In genomic region chr12:120903818-120904773, GRCh38 we compare ENCODE assay signal across 8 cellular contexts. TPM values are rescaled to one million over a fixed set of nuclear protein-coding genes. Genes with fewer than 3 reads are reported as not detected.
DNase-seq lines count a peak whose midpoint lies in the region; ATAC-seq and TF ChIP-seq lines count a peak whose summit lies in the region.

SPPL3 (minus strand) TSS chr12:120904358; CDS start chr12:120903867, 491 bp downstream.

- H3K9me3 Mint-ChIP-seq in MCF 10A (ENCODE audit: unreplicated experiment), result no peaks in the 10 kb centered on the region

- peaks cover 7% of the 10 kb centered on the region for H3K36me3 Mint-ChIP-seq in MCF 10A (ENCODE audit: insufficient read depth, unreplicated experiment)

- H3K36me3 ChIP-seq in A673 (ENCODE audit: insufficient read depth, low read length, poor library complexity, severe bottlenecking), result no peaks in the 10 kb centered on the region
- H3K36me3 ChIP-seq in skeletal muscle satellite cell (ENCODE audit: insufficient read depth, low read length), result no peaks in the 10 kb centered on the region

- H3K4me2 ChIP-seq in skeletal muscle satellite cell (ENCODE audit: low read length), result peak within 1 kb of the TSS; percentile 96

- peaks cover 39% of the 10 kb centered on the region for H3K4me1 Mint-ChIP-seq in MCF 10A (ENCODE audit: insufficient read depth, unreplicated experiment)

- DNase-seq in A673 (ENCODE audit: low spot score) (peak; percentile 96), NCI-H2171 (lab: John Stamatoyannopoulos, UW) (peak; percentile 90), MCF 10A (ENCODE audit: unreplicated experiment) (peak; percentile 86)

- peak within 1 kb of the TSS; percentile 94 for H3K27ac Mint-ChIP-seq in MCF 10A (ENCODE audit: low read depth, unreplicated experiment)

- no peaks in the 10 kb centered on the region for H3K9me3 ChIP-seq in A673 (ENCODE audit: low read depth, low read length, poor library complexity, severe bottlenecking)
- H3K9me3 ChIP-seq in iPS-18c (ENCODE audit: control insufficient read depth, insufficient read depth, low read length), result no peaks in the 10 kb centered on the region
- no peaks in the 10 kb centered on the region for H3K9me3 ChIP-seq in skeletal muscle satellite cell (replicated peaks; ENCODE audit: low read length)

- H3K4me3 ChIP-seq in A673 (ENCODE audit: low read depth, low read length, poor library complexity, severe bottlenecking) (peak within 1 kb of the TSS; percentile 99), iPS-18c (ENCODE audit: insufficient read depth, low read depth, low read length) (peak within 1 kb of the TSS; percentile 88), skeletal muscle satellite cell (ENCODE audit: low read length) (peak within 1 kb of the TSS; percentile 99)

- H3K4me1 ChIP-seq in A673 (ENCODE audit: insufficient read depth, low read length, poor library complexity, severe bottlenecking) (peaks cover 9% of the 10 kb centered on the region), skeletal muscle satellite cell (ENCODE audit: control insufficient read depth, insufficient read depth, low read length) (peaks cover 14% of the 10 kb centered on the region)

- TF ChIP-seq CTCF in A673 (conservative IDR thresholded peaks at IDR 0.05; ENCODE audit: low read depth, low read length), result no peak
- peak; percentile 35; the same call in 1 of the 2 replicates for TF ChIP-seq CTCF in VCaP (conservative IDR thresholded peaks at IDR 0.05)
- TF ChIP-seq CTCF in MCF 10A (IDR thresholded peaks at IDR 0.05; ENCODE audit: unreplicated experiment), result no peak

- no TSS peak for BruUV-seq in A673 (replicated peaks; lab: Mats Ljungman, UMichigan)
- no TSS peak for BruUV-seq in MCF 10A (replicated peaks; lab: Mats Ljungman, UMichigan)

- H3K27me3 ChIP-seq in A673 (replicated peaks; ENCODE audit: insufficient read depth, low read depth, low read length, poor library complexity) (no peaks in the 10 kb centered on the region), skeletal muscle satellite cell (ENCODE audit: control insufficient read depth, insufficient read depth, low read length) (peaks cover 3% of the 10 kb centered on the region)

- H3K9ac ChIP-seq in skeletal muscle satellite cell (ENCODE audit: low read depth, low read length), result peak within 1 kb of the TSS; percentile 89

- ATAC-seq in GM18867 (IDR thresholded peaks at IDR 0.05; ENCODE audit: unreplicated experiment) (peak; percentile 72), HG03103 (IDR thresholded peaks at IDR 0.05; ENCODE audit: low read depth, unreplicated experiment) (peak; percentile 62)

- H3K27me3 Mint-ChIP-seq in MCF 10A (ENCODE audit: insufficient read depth, unreplicated experiment), result no peaks in the 10 kb centered on the region

- peak within 1 kb of the TSS; percentile 100 for H3K4me3 Mint-ChIP-seq in MCF 10A (ENCODE audit: unreplicated experiment)

- peak within 1 kb of the TSS; percentile 90 for H3K27ac ChIP-seq in A673 (ENCODE audit: low read depth, low read length, poor library complexity, severe bottlenecking)
- peak within 1 kb of the TSS; percentile 97 for H3K27ac ChIP-seq in VCaP

- CTCF ChIA-PET in A673 (lab: Charles Lee), result interaction anchor here (0.6 kb wide), 1 partner anchor 320 kb away, joined by 4 read pairs; no protein-coding TSS in a partner anchor
- CTCF ChIA-PET in MCF 10A (lab: Yijun Ruan, JAX), result interaction anchor here (1.0 to 2.8 kb wide), 3 partner anchors 41 to 67 kb away, joined by 3 to 21 read pairs (median 4); no protein-coding TSS in a partner anchor

- intact Hi-C loops in A673 (cut with micrococcal nuclease; ENCODE audit: unreplicated experiment) (no loop called here), MCF 10A (cut with micrococcal nuclease) (no loop called here)

- POLR2A ChIA-PET in A673 (lab: Charles Lee; ENCODE audit: low non-redundant PET) (no interaction called here), MCF 10A (lab: Yijun Ruan, JAX) (interaction anchor here (0.6 to 5.3 kb wide), 18 partner anchors 11 to 409 kb away, joined by 3 to 48 read pairs (median 4); no protein-coding TSS in a partner anchor)

RNA-seq across cellular contexts. Expression of gene SPPL3, which starts in this region (rescaled TPM):
- 46.9 and 51.2 TPM in 2 replicates for total RNA-seq in A673 (2021)
- total RNA-seq in MCF 10A (2022), result 32.6 and 43.7 TPM in 2 replicates
- 3.8 and 5.0 TPM in 2 replicates for total RNA-seq in skeletal muscle satellite cell (2012; rRNA removed)

Comparison
In these comparisons a context has a peak if more than half of its experiments do, and no peak if none do; other contexts are left out.
1. Peak in every context shown above with its lines: DNase-seq, ATAC-seq, H3K4me3 ChIP-seq and H3K27ac ChIP-seq.